8 cellular contexts compared by ENCODE assay signal in the genomic region with DNA sequence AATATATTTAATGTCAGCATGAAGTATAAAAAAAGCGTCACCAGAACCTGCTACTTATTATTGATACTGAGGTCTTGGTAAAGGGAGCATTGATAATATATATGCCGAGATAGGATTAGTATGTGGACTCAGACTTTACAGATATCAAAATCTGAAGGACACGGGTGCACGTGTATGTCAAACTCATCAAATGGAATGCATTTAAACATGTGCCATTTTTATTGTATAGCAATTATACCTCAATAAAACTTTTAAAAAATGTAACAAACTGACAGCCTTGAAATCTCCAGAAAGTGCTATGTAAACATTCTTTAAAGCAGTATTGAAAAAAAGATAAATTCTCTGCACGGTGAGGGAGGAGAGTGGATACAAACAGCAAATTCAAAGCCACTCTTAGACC.
A peak's percentile ranks its signal among the peaks of the same experiment; 100 is the strongest.
DNase-seq lines count a peak whose midpoint lies in the region; ATAC-seq, FAIRE-seq and TF ChIP-seq lines count a peak whose summit lies in the region.

No MANE protein-coding gene starts in this region.

- H2BK12ac ChIP-seq in mesenchymal stem cell (ENCODE audit: low read length in 2 of 2), result no peak overlapping the region

- ATAC-seq in Right ventricle myocardium superior (ENCODE audit: poor library complexity), result no peak
- no peak for ATAC-seq in GM12878
- no peak for ATAC-seq in upper lobe of right lung
- ATAC-seq in GM18870 (IDR thresholded peaks at IDR 0.05; ENCODE audit: unreplicated experiment), result no peak

- H2AFZ ChIP-seq in GM12878 (ENCODE audit: control insufficient read depth, low read depth, low read length) (peak overlapping the region; percentile 73; the same call in 1 of the 2 replicates), mesenchymal stem cell (ENCODE audit: low read depth, low read length) (peak overlapping the region; percentile 95)

- H3K18ac ChIP-seq in mesenchymal stem cell (ENCODE audit: low read depth in 1 of 2, low read length in 2 of 2), result no peak overlapping the region

- no TSS peak for BruUV-seq in GM12878 (replicated peaks; lab: Mats Ljungman, UMichigan)

- H3K4me3 ChIP-seq in cardiac muscle cell, result peak overlapping the region; percentile 78
- peak overlapping the region; percentile 90 for H3K4me3 ChIP-seq in GM12878
- peak overlapping the region in 1 of 2 experiments; percentile 88 for H3K4me3 ChIP-seq in mesenchymal stem cell (ENCODE audit: insufficient read depth in 1 of 2, low read depth in 1 of 2, low read length in 2 of 2)
- H3K4me3 ChIP-seq in upper lobe of right lung, result peak overlapping the region; percentile 95

- peaks cover 56% of the 10 kb centered on the region for H3K79me2 ChIP-seq in GM12878 (ENCODE audit: control insufficient read depth, insufficient read depth, low read length)

- CTCF ChIA-PET in GM12878 (lab: Yijun Ruan, JAX), result no interaction called here

- no peak overlapping the region for H4K8ac ChIP-seq in mesenchymal stem cell (ENCODE audit: low read length)

- no peak overlapping the region for H3K14ac ChIP-seq in mesenchymal stem cell (ENCODE audit: low read length in 2 of 2)

- H3K23ac ChIP-seq in mesenchymal stem cell (ENCODE audit: low read length in 2 of 2), result no peak overlapping the region

- H2AK5ac ChIP-seq in mesenchymal stem cell (ENCODE audit: low read length, severe bottlenecking), result no peak overlapping the region

- peak overlapping the region; percentile 97 for H3K9ac ChIP-seq in GM12878 (ENCODE audit: control insufficient read depth, insufficient read depth, low read length)
- peak overlapping the region; percentile 99 for H3K9ac ChIP-seq in mesenchymal stem cell (ENCODE audit: low read length)

- H3K36me3 ChIP-seq in cardiac muscle cell (no peaks in the 10 kb centered on the region), GM12878 (ENCODE audit: control insufficient read depth in 2 of 2, insufficient read depth in 2 of 2, low read length in 1 of 2) (no peaks in the 10 kb centered on the region), mesenchymal stem cell (ENCODE audit: control insufficient read depth in 1 of 2, insufficient read depth in 2 of 2, low read depth in 1 of 2, low read length in 2 of 2) (no peaks in the 10 kb centered on the region), upper lobe of right lung (no peaks in the 10 kb centered on the region)

- in situ Hi-C loops in GM12878 (cut with MboI), result no loop called here

- H2BK15ac ChIP-seq in mesenchymal stem cell (ENCODE audit: low read depth, poor library complexity, severe bottlenecking), result no peak overlapping the region

- POLR2A ChIA-PET in GM12878 (lab: Charles Lee), result interaction anchor here (0.6 kb wide), 1 partner anchor 263 kb away, joined by 4 read pairs; no protein-coding TSS in a partner anchor

- SMC1A ChIA-PET in GM12878 (lab: Charles Lee; ENCODE audit: uncharacterized antibody, unreplicated experiment), result interaction anchor here (1.0 kb wide), 1 partner anchor 193 kb away, joined by 3 read pairs; no protein-coding TSS in a partner anchor

- no peak for TF ChIP-seq POLR2A in GM12878 (IDR thresholded peaks at IDR 0.05; ENCODE audit: low read depth, low read length)

- no peak overlapping the region for H4K91ac ChIP-seq in mesenchymal stem cell (ENCODE audit: low read length)

- no peak for TF ChIP-seq CTCF in cardiac muscle cell (IDR thresholded peaks at IDR 0.05; ENCODE audit: low read depth, low read length)
- no peak for TF ChIP-seq CTCF in GM12878 (IDR thresholded peaks at IDR 0.05 in 2 of 3, conservative IDR thresholded peaks at IDR 0.05 in 1 of 3; ENCODE audit: control insufficient read depth in 2 of 3, extremely low read depth in 1 of 3, insufficient read depth in 1 of 3, low read depth in 3 of 3, low read length in 3 of 3)
- TF ChIP-seq CTCF in upper lobe of right lung (IDR thresholded peaks at IDR 0.05), result no peak

- H3K4me1 ChIP-seq in cardiac muscle cell (ENCODE audit: low read depth) (peaks cover 9% of the 10 kb centered on the region), GM12878 (ENCODE audit: control insufficient read depth, insufficient read depth, low read length) (peaks cover 8% of the 10 kb centered on the region), mesenchymal stem cell (ENCODE audit: control insufficient read depth, insufficient read depth, low read depth, low read length) (peaks cover 1% of the 10 kb centered on the region), upper lobe of right lung (peaks cover 6% of the 10 kb centered on the region)

- H3K27me3 ChIP-seq in cardiac muscle cell (no peaks in the 10 kb centered on the region), GM12878 (replicated peaks in 1 of 2; ENCODE audit: control insufficient read depth in 2 of 2, insufficient read depth in 2 of 2, low read length in 1 of 2) (no peaks in the 10 kb centered on the region), mesenchymal stem cell (ENCODE audit: control insufficient read depth in 1 of 2, insufficient read depth in 1 of 2, low read length in 2 of 2) (no peaks in the 10 kb centered on the region), upper lobe of right lung (no peaks in the 10 kb centered on the region)

- no peaks in the 10 kb centered on the region for H4K20me1 ChIP-seq in GM12878 (ENCODE audit: control insufficient read depth, insufficient read depth)

- H2BK120ac ChIP-seq in mesenchymal stem cell (ENCODE audit: low read depth, low read length), result no peak overlapping the region

- H3K27ac ChIP-seq in cardiac muscle cell (peak overlapping the region; percentile 90), GM12878 (ENCODE audit: control insufficient read depth, insufficient read depth) (peak overlapping the region; percentile 100), mesenchymal stem cell (ENCODE audit: low read length, poor library complexity, severe bottlenecking) (no peak overlapping the region), upper lobe of right lung (no peak overlapping the region)

- H3K79me1 ChIP-seq in mesenchymal stem cell (replicated peaks; ENCODE audit: low read length, poor library complexity, severe bottlenecking), result peaks cover 6% of the 10 kb centered on the region

- H3K9me3 ChIP-seq in cardiac muscle cell (ENCODE audit: low read depth) (no peaks in the 10 kb centered on the region), GM12878 (replicated peaks; ENCODE audit: control insufficient read depth, insufficient read depth, low read length) (no peaks in the 10 kb centered on the region; the same call in 2 of the 3 replicates), mesenchymal stem cell (ENCODE audit: control insufficient read depth, low read length) (no peaks in the 10 kb centered on the region), upper lobe of right lung (no peaks in the 10 kb centered on the region)

- TF ChIP-seq RAD21 in GM12878 (IDR thresholded peaks at IDR 0.05; ENCODE audit: insufficient read depth, low read depth, low read length), result no peak

- 12% methylated on average over 5 of the region's 5 CpGs for WGBS in GM12878 (ENCODE audit: insufficient coverage, insufficient replicate concordance, low lambda C conversion rate, missing lambda C conversion rate)
- WGBS in mesenchymal stem cell, result 23% methylated on average over 3 of the region's 5 CpGs

- H3K4me2 ChIP-seq in GM12878 (ENCODE audit: control insufficient read depth, insufficient read depth) (peak overlapping the region; percentile 81), mesenchymal stem cell (ENCODE audit: low read length, poor library complexity, severe bottlenecking) (peak overlapping the region; percentile 77)

- DNase-seq in cardiac muscle cell (ENCODE audit: low read depth in 1 of 2, low spot score in 1 of 2) (no peak), Right ventricle myocardium superior (no peak), GM12878 (ENCODE audit: low read depth, low spot score) (no peak), mesenchymal stem cell (no peak), upper lobe of right lung (no peak), OCI-M1 (lab: John Stamatoyannopoulos, UW) (no peak), NCI-H524 treated with DMSO at 0.1 percent for 48 hours (lab: John Stamatoyannopoulos, UW) (no peak)

- H2BK5ac ChIP-seq in mesenchymal stem cell (ENCODE audit: low read depth, low read length, poor library complexity, severe bottlenecking), result no peak overlapping the region

- no peak for TF ChIP-seq EP300 in GM12878 (IDR thresholded peaks at IDR 0.05; ENCODE audit: borderline replicate concordance in 1 of 2, control insufficient read depth in 1 of 2, low read depth in 2 of 2, low read length in 2 of 2)

- FAIRE-seq in GM12878 (lab: Jason Lieb, UNC), result no peak

- RAD21 ChIA-PET in GM12878 (lab: Charles Lee; ENCODE audit: unreplicated experiment), result interaction anchor here (1.4 kb wide), 1 partner anchor 191 kb away, joined by 5 read pairs; no protein-coding TSS in a partner anchor

- H3K4ac ChIP-seq in mesenchymal stem cell (ENCODE audit: low read depth in 1 of 2, low read length in 2 of 2), result no peak overlapping the region

- intact Hi-C loops in Right ventricle myocardium superior (cut with DNase I) (no loop called here), GM12878 (cut with micrococcal nuclease; ENCODE audit: unreplicated experiment) (loop anchor here (2.0 to 10.0 kb wide), 3 partner anchors 35 to 363 kb away; a partner anchor contains a TSS), upper lobe of right lung (cut with DNase I) (no loop called here)

TF ChIP-seq in GM12878, 131 proteins besides CTCF, POLR2A, EP300 and RAD21:
- TF ChIP-seq MXI1 (IDR thresholded peaks at IDR 0.05; ENCODE audit: low read depth, low read length) (peak; percentile 44; the same call in 1 of the 2 replicates), ATF7 (IDR thresholded peaks at IDR 0.05; ENCODE audit: low read depth) (no peak), KDM1A (IDR thresholded peaks at IDR 0.05; ENCODE audit: borderline replicate concordance) (no peak)
TF ChIP-seq in GM12878: peak in this region for 1.

Comparison
In these comparisons a context has a peak if more than half of its experiments do, and no peak if none do; other contexts are left out.
1. H3K27ac ChIP-seq: peak in cardiac muscle cell (single experiment) and GM12878 (single experiment); none in mesenchymal stem cell (single experiment) and upper lobe of right lung (single experiment).